In the genomic region with DNA sequence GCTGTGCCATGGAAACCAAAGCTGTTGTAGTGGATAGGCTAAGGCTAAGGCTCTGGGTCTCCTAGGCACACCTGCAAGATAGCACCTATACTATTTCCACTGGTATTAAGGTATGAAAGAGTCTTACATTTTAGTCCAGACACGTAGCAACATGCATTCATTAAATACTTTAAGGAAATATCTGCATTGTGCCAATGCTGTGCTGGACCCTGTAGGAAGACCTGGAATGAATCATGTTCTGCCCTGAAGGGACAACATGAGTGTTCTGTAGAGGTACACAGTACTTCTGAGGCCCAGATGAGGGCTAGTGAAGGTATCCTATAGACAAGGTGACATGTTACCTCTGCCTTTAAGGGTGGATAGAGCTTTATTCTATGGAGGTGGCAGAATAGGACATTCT, we compare ENCODE assay signal across 16 cellular contexts. TPM values are rescaled to one million over a fixed set of nuclear protein-coding genes. Genes with fewer than 3 reads are reported as not detected.
DNase-seq lines count a peak whose midpoint lies in the region; ATAC-seq, FAIRE-seq and TF ChIP-seq lines count a peak whose summit lies in the region.
"Had no signal": no experiment of that assay in that cellular context is flagged by ENCODE, and none has a peak within 500 bp of the region (broad histone marks: within the 10 kb centered on the region; RNA-seq: fewer than 3 reads in every experiment).

No MANE protein-coding gene starts in this region.

- H3K9me3 ChIP-seq in breast epithelium (no peaks in the 10 kb centered on the region), esophagus squamous epithelium (no peaks in the 10 kb centered on the region)
- H3K9me3 ChIP-seq: A549, Peyer's patch had no signal

- no peaks in the 10 kb centered on the region for H3K9me3 Mint-ChIP-seq in MCF 10A (ENCODE audit: unreplicated experiment)
- no peaks in the 10 kb centered on the region for H3K9me3 Mint-ChIP-seq in activated naive CD8-positive, alpha-beta T cell treated with anti-CD3 and anti-CD28 coated beads, Interleukin-2, amount 50 U/mL, for 24 hours
- H3K9me3 Mint-ChIP-seq: GM23338 had no signal

- no peak overlapping the region for H3K4me3 ChIP-seq in breast epithelium
- no peak overlapping the region for H3K4me3 ChIP-seq in esophagus squamous epithelium
- H3K4me3 ChIP-seq: A549, GM23338, Peyer's patch had no signal

- H3K36me3 Mint-ChIP-seq in MCF 10A (ENCODE audit: insufficient read depth, unreplicated experiment): peaks cover 6% of the 10 kb centered on the region
- peaks cover 16% of the 10 kb centered on the region for H3K36me3 Mint-ChIP-seq in activated naive CD8-positive, alpha-beta T cell treated with anti-CD3 and anti-CD28 coated beads, Interleukin-2, amount 50 U/mL, for 24 hours (ENCODE audit: low read depth)

- POLR2A ChIA-PET in MCF 10A (lab: Yijun Ruan, JAX): interaction anchor here (0.6 to 2.4 kb wide), 4 partner anchors 14 to 211 kb away, joined by 3 to 9 read pairs (median 4); partner anchors contain the start of gene STIM1

- CTCF ChIA-PET in MCF 10A (lab: Yijun Ruan, JAX): interaction anchor here (0.5 to 8.2 kb wide), 12 partner anchors 9 to 218 kb away, joined by 3 to 77 read pairs (median 4); partner anchors contain the start of gene STIM1

- no peak for TF ChIP-seq POLR2A in breast epithelium (IDR thresholded peaks at IDR 0.05)
- no peak for TF ChIP-seq POLR2A in esophagus squamous epithelium (IDR thresholded peaks at IDR 0.05)

- ATAC-seq in activated naive CD8-positive, alpha-beta T cell treated with anti-CD3 and anti-CD28 coated beads, Interleukin-2, amount 50 U/mL, for 24 hours: no peak
- ATAC-seq: A549, GM23338 had no signal

- no peak overlapping the region for H3K4me3 Mint-ChIP-seq in MCF 10A (ENCODE audit: unreplicated experiment)
- no peak overlapping the region for H3K4me3 Mint-ChIP-seq in activated naive CD8-positive, alpha-beta T cell treated with anti-CD3 and anti-CD28 coated beads, Interleukin-2, amount 50 U/mL, for 24 hours
- H3K4me3 Mint-ChIP-seq: GM23338 had no signal

- no peaks in the 10 kb centered on the region for H3K4me1 Mint-ChIP-seq in MCF 10A (ENCODE audit: insufficient read depth, unreplicated experiment)
- H3K4me1 Mint-ChIP-seq in activated naive CD8-positive, alpha-beta T cell treated with anti-CD3 and anti-CD28 coated beads, Interleukin-2, amount 50 U/mL, for 24 hours: peaks cover 27% of the 10 kb centered on the region
- H3K4me1 Mint-ChIP-seq: GM23338 had no signal

- H3K4me1 ChIP-seq in breast epithelium: no peaks in the 10 kb centered on the region
- H3K4me1 ChIP-seq in esophagus squamous epithelium: peaks cover 5 to 53% (median 21%) of the 10 kb centered on the region in 3 donors
- H3K4me1 ChIP-seq: A549 had no signal

- peak; percentile 45 for DNase-seq in MCF 10A (ENCODE audit: unreplicated experiment)
- no peak for DNase-seq in breast epithelium (ENCODE audit: low spot score in 2 of 2)
- no peak for DNase-seq in activated naive CD8-positive, alpha-beta T cell treated with anti-CD3 and anti-CD28 coated beads, Interleukin-2, amount 50 U/mL, for 24 hours
- no peak for DNase-seq in esophagus squamous epithelium (lab: John Stamatoyannopoulos, UW)
- DNase-seq in urothelium cell line (ENCODE audit: low spot score): no peak
- DNase-seq in GM10266 (ENCODE audit: extremely low spot score): no peak
- DNase-seq in cerebellar nuclear complex (lab: John Stamatoyannopoulos, UW): no peak
- no peak for DNase-seq in effector CD8-positive, alpha-beta T cell (lab: John Stamatoyannopoulos, UW)
- DNase-seq: DMS 273 treated with DMSO at 0.1 percent for 48 hours, KG1, NCI-H1092 treated with DMSO at 0.1 percent for 48 hours, NCI-H1694 treated with DMSO at 0.1 percent for 48 hours, Peyer's patch, SHP77 treated with DMSO at 0.1 percent for 48 hours had no signal

- H3K36me3 ChIP-seq in breast epithelium (no peaks in the 10 kb centered on the region), esophagus squamous epithelium (peaks cover 9 to 75% (median 9%) of the 10 kb centered on the region in 3 donors)

- intact Hi-C loops in MCF 10A (cut with micrococcal nuclease) (no loop called here), breast epithelium (cut with DNase I; ENCODE audit: low total_unique reads) (no loop called here), esophagus squamous epithelium (cut with DNase I) (no loop called here)

- H3K27me3 ChIP-seq in breast epithelium: no peaks in the 10 kb centered on the region
- H3K27me3 ChIP-seq in esophagus squamous epithelium: no peaks in the 10 kb centered on the region
- H3K27me3 ChIP-seq: Peyer's patch had no signal

- BruUV-seq in MCF 10A (replicated peaks; lab: Mats Ljungman, UMichigan): no TSS peak

- TF ChIP-seq CTCF in MCF 10A (IDR thresholded peaks at IDR 0.05; ENCODE audit: unreplicated experiment): no peak
- TF ChIP-seq CTCF in breast epithelium (IDR thresholded peaks at IDR 0.05): no peak
- no peak for TF ChIP-seq CTCF in esophagus squamous epithelium (IDR thresholded peaks at IDR 0.05)
- no peak for TF ChIP-seq CTCF in GM10266 (IDR thresholded peaks at IDR 0.05; ENCODE audit: control insufficient read depth, insufficient read depth, low read depth, missing control alignments)

- H3K27ac ChIP-seq in breast epithelium (peak overlapping the region in 1 of 2 donors; percentile 10), esophagus squamous epithelium (peak overlapping the region; percentile 19 to 70 (median 54))
- H3K27ac ChIP-seq: A549 had no signal

- no peaks in the 10 kb centered on the region for H3K27me3 Mint-ChIP-seq in MCF 10A (ENCODE audit: insufficient read depth, unreplicated experiment)
- H3K27me3 Mint-ChIP-seq in activated naive CD8-positive, alpha-beta T cell treated with anti-CD3 and anti-CD28 coated beads, Interleukin-2, amount 50 U/mL, for 24 hours: no peaks in the 10 kb centered on the region

- H3K27ac Mint-ChIP-seq in MCF 10A (ENCODE audit: low read depth, unreplicated experiment): no peak overlapping the region
- peak overlapping the region; percentile 10 for H3K27ac Mint-ChIP-seq in activated naive CD8-positive, alpha-beta T cell treated with anti-CD3 and anti-CD28 coated beads, Interleukin-2, amount 50 U/mL, for 24 hours
- H3K27ac Mint-ChIP-seq: GM23338 had no signal

- 40% methylated on average over 1 of the region's 1 CpG; no CpG with 5 or more reads in 1 of the 2 donors for WGBS in esophagus squamous epithelium, 2 donors

- FAIRE-seq in urothelium cell line (lab: Jason Lieb, UNC): no peak
- FAIRE-seq: A549 had no signal

RNA-seq across cellular contexts. Expression of gene RRM1, which starts 35.2 kb away (rescaled TPM):
- total RNA-seq in MCF 10A (2022) (44.7 and 86.1 TPM in 2 replicates), breast epithelium (10 to 100 TPM; 35.7 to 52.0 (median 52.0) TPM), esophagus squamous epithelium (10 to 100 TPM; 22.3 to 90.8 (median 60.3) TPM)
